ENCODE assay signal across 2 cellular contexts in genomic region chr3:58864480-58864879, GRCh38.
TF ChIP-seq lines count a peak whose summit lies in the region.

No MANE protein-coding gene starts in this region.

TF ChIP-seq in SK-N-SH, 30 proteins besides CTCF, POLR2A, EP300 and RAD21 (continued from another document):
- TF ChIP-seq RXRA (IDR thresholded peaks at IDR 0.05; ENCODE audit: borderline replicate concordance, low read depth) (no peak), SMC3 (IDR thresholded peaks at IDR 0.05; ENCODE audit: low read depth, low read length) (no peak), NFIC (IDR thresholded peaks at IDR 0.05; ENCODE audit: borderline replicate concordance) (no peak), TEAD4 (IDR thresholded peaks at IDR 0.05; ENCODE audit: borderline replicate concordance, insufficient read depth) (no peak), GATA2 (CRISPR knock-in tag; IDR thresholded peaks at IDR 0.05) (no peak), USF2 (IDR thresholded peaks at IDR 0.05; ENCODE audit: borderline replicate concordance, low read depth, low read length) (no peak), YY1 (IDR thresholded peaks at IDR 0.05; ENCODE audit: low read depth) (no peak)
TF ChIP-seq in SK-N-SH: peak in this region for 0.

TF ChIP-seq in SK-N-SH treated with all-trans-retinoic acid at 6 μM for 48 hours, 23 proteins besides CTCF, POLR2A, EP300 and RAD21 (continued from another document):
- TF ChIP-seq TOX (CRISPR knock-in tag; IDR thresholded peaks at IDR 0.05; ENCODE audit: borderline replicate concordance) (no peak), ZNF565 (CRISPR knock-in tag; conservative IDR thresholded peaks at IDR 0.05; ENCODE audit: low read depth) (no peak), CSRNP3 (CRISPR knock-in tag; IDR thresholded peaks at IDR 0.05) (no peak), CREB5 (CRISPR knock-in tag; IDR thresholded peaks at IDR 0.05; ENCODE audit: low read depth) (no peak), GLIS3 (CRISPR knock-in tag; IDR thresholded peaks at IDR 0.05) (no peak), ZFP30 (CRISPR knock-in tag; IDR thresholded peaks at IDR 0.05) (no peak), TSHZ2 (CRISPR knock-in tag; IDR thresholded peaks at IDR 0.05) (no peak), SNAI2 (CRISPR knock-in tag; IDR thresholded peaks at IDR 0.05) (no peak)
TF ChIP-seq in SK-N-SH treated with all-trans-retinoic acid at 6 μM for 48 hours: peak in this region for 0.
